ENCODE assay signal across 10 cellular contexts in genomic region chr3:65356331-65357286, GRCh38.
DNase-seq lines count a peak whose midpoint lies in the region; ATAC-seq and TF ChIP-seq lines count a peak whose summit lies in the region.
"Had no signal": no experiment of that assay in that cellular context is flagged by ENCODE, and none has a peak within 500 bp of the region (broad histone marks: within the 10 kb centered on the region; RNA-seq: fewer than 3 reads in every experiment).

No MANE protein-coding gene starts in this region.

- no peak for TF ChIP-seq EP300 in esophagus muscularis mucosa (IDR thresholded peaks at IDR 0.05)

- intact Hi-C loops in esophagus muscularis mucosa (cut with DNase I) = no loop called here
- intact Hi-C loops in right lobe of liver (cut with DNase I) = no loop called here
- intact Hi-C loops in testis (cut with DNase I; ENCODE audit: low total_unique reads) = no loop called here

- TF ChIP-seq CTCF in HFF-Myc (IDR thresholded peaks at IDR 0.05; ENCODE audit: low read depth, low read length, missing control alignments) = peak; percentile 7
- no peak for TF ChIP-seq CTCF in esophagus muscularis mucosa (IDR thresholded peaks at IDR 0.05)
- TF ChIP-seq CTCF in right lobe of liver (IDR thresholded peaks at IDR 0.05) = no peak
- no peak for TF ChIP-seq CTCF in testis (IDR thresholded peaks at IDR 0.05)

- ATAC-seq in right lobe of liver = peak; percentile 31 to 55 (median 39)
- ATAC-seq: effector memory CD8-positive, alpha-beta T cell; stimulated activated effector memory CD8-positive, alpha-beta T cell treated with anti-CD3 and anti-CD28 coated beads, Interleukin-12 subunit alpha, Interleukin-12 subunit beta, amount 100 ng/mL, for 72 hours had no signal

- H3K4me3 ChIP-seq in HFF-Myc (replicated peaks; ENCODE audit: low read depth, low read length) (peak overlapping the region; percentile 33), esophagus muscularis mucosa (peak overlapping the region; percentile 28 to 43 (median 29)), right lobe of liver (peak overlapping the region in 1 of 3 donors; percentile 16), testis (peak overlapping the region; percentile 52 to 55)

- TF ChIP-seq POLR2A in esophagus muscularis mucosa (IDR thresholded peaks at IDR 0.05; ENCODE audit: low read depth) (no peak), right lobe of liver (IDR thresholded peaks at IDR 0.05) (no peak), testis (IDR thresholded peaks at IDR 0.05) (no peak)

- H3K27me3 ChIP-seq in esophagus muscularis mucosa = no peaks in the 10 kb centered on the region
- no peaks in the 10 kb centered on the region for H3K27me3 ChIP-seq in right lobe of liver
- H3K27me3 ChIP-seq in testis = no peaks in the 10 kb centered on the region

- no peak overlapping the region for H3K27ac ChIP-seq in esophagus muscularis mucosa (replicated peaks in 1 of 4)
- H3K27ac ChIP-seq in right lobe of liver = peak overlapping the region in 1 of 3 donors; percentile 0
- H3K27ac ChIP-seq in testis = no peak overlapping the region

- 66% methylated on average over 69 of the region's 74 CpGs for WGBS in esophagus muscularis mucosa
- 58% methylated on average over 31 of the region's 74 CpGs for WGBS in right lobe of liver (ENCODE audit: insufficient coverage, low coverage, low lambda C conversion rate, missing lambda C conversion rate)
- WGBS in testis, 2 donors = 41 to 52% methylated on average over 44 to 74 of the region's 74 CpGs

- peaks cover 0 to 9% (median 5%) of the 10 kb centered on the region in 4 donors for H3K4me1 ChIP-seq in esophagus muscularis mucosa
- no peaks in the 10 kb centered on the region for H3K4me1 ChIP-seq in right lobe of liver
- no peaks in the 10 kb centered on the region for H3K4me1 ChIP-seq in testis

- no peaks in the 10 kb centered on the region for H3K9me3 ChIP-seq in esophagus muscularis mucosa
- no peaks in the 10 kb centered on the region for H3K9me3 ChIP-seq in right lobe of liver
- H3K9me3 ChIP-seq in testis = no peaks in the 10 kb centered on the region

- H3K36me3 ChIP-seq in esophagus muscularis mucosa = peaks cover 7 to 37% (median 20%) of the 10 kb centered on the region in 4 donors
- peaks cover 0 to 14% (median 6%) of the 10 kb centered on the region in 4 donors for H3K36me3 ChIP-seq in right lobe of liver
- H3K36me3 ChIP-seq in testis (ENCODE audit: low read depth, missing control alignments) = no peaks in the 10 kb centered on the region

- no peak for DNase-seq in HFF-Myc (ENCODE audit: extremely low read depth, low read depth)
- DNase-seq in esophagus muscularis mucosa (ENCODE audit: extremely low spot score) = no peak
- no peak for DNase-seq in right lobe of liver
- peak; percentile 20 for DNase-seq in testis
- no peak for DNase-seq in activated CD8-positive, alpha-beta memory T cell treated with anti-CD3 and anti-CD28 coated beads, Interleukin-2, amount 50 U/mL, for 4 hours
- no peak for DNase-seq in T-helper 2 cell
- no peak for DNase-seq in T1000 (lab: John Stamatoyannopoulos, UW)
- DNase-seq in Kasumi-1 (lab: John Stamatoyannopoulos, UW) = no peak
- DNase-seq: effector memory CD8-positive, alpha-beta T cell had no signal
